In genomic region chr6:7067305-7067704, GRCh38 we compare ENCODE assay signal across 35 cellular contexts.
"Had no signal": no experiment of that assay in that cellular context is flagged by ENCODE, and none has a peak within 500 bp of the region (broad histone marks: within the 10 kb centered on the region; RNA-seq: fewer than 3 reads in every experiment).

No MANE protein-coding gene starts in this region.

- H3K36me3 ChIP-seq: brain microvascular endothelial cell, esophagus muscularis mucosa, gastrocnemius medialis, WERI-Rb-1 had no signal

- H3K9me3 ChIP-seq: esophagus muscularis mucosa, gastrocnemius medialis had no signal

- H3K27ac ChIP-seq: brain microvascular endothelial cell, coronary artery, dorsolateral prefrontal cortex, esophagus muscularis mucosa, foreskin keratinocyte, gastrocnemius medialis, WERI-Rb-1 had no signal

- H3K4me3 ChIP-seq: coronary artery, dorsolateral prefrontal cortex, esophagus muscularis mucosa, gastrocnemius medialis had no signal

- H3K36me3 Mint-ChIP-seq: activated naive CD8-positive, alpha-beta T cell; T-cell had no signal

- H3K4me1 ChIP-seq: esophagus muscularis mucosa, foreskin keratinocyte, gastrocnemius medialis had no signal

- H3K4me3 Mint-ChIP-seq: activated B cell treated with CpG ODN at 0.5 μM for 24 hours; activated CD8-positive, alpha-beta T cell treated with anti-CD3 and anti-CD28 coated beads for 36 hours; activated naive CD8-positive, alpha-beta T cell; activated T-cell treated with anti-CD3 and anti-CD28 coated beads, Interleukin-2, amount 50 U/mL, for 4 hours; activated T-helper 17 cell treated with anti-CD3 and anti-CD28 coated beads, Interleukin-2, amount 50 U/mL, for 72 hours; central memory CD8-positive, alpha-beta T cell; dendritic cell treated with granulocyte-macrophage colony-stimulating factor and Interleukin-4, amounts not matched to agents 40 ng/mL and 50 ng/mL, for 4 days; effector memory CD8-positive, alpha-beta T cell; T-cell; T-helper 1 cell treated with Interleukin-12 subunit alpha and Interleukin-12 subunit beta and Interleukin-4 antibody, amounts not matched to agents 30 μg/mL and 1 μg/mL, for 36 hours; T-helper 2 cell treated with Interferon-gamma antibody and Interleukin-4, amounts not matched to agents 5 μg/mL and 100 μg/mL, for 36 hours had no signal

- FAIRE-seq: astrocyte, bronchial epithelial cell had no signal

- H3K4me1 Mint-ChIP-seq: activated B cell treated with CpG ODN at 0.5 μM for 24 hours; activated T-helper 17 cell treated with anti-CD3 and anti-CD28 coated beads, Interleukin-2, amount 50 U/mL, for 72 hours; central memory CD8-positive, alpha-beta T cell; T-cell had no signal

- H3K27me3 Mint-ChIP-seq: activated B cell treated with CpG ODN at 0.5 μM for 24 hours; activated CD8-positive, alpha-beta T cell treated with anti-CD3 and anti-CD28 coated beads for 36 hours; activated naive CD8-positive, alpha-beta T cell; central memory CD8-positive, alpha-beta T cell; dendritic cell treated with granulocyte-macrophage colony-stimulating factor and Interleukin-4, amounts not matched to agents 40 ng/mL and 50 ng/mL, for 4 days; T-cell had no signal

- DNase-seq: activated B cell treated with CpG ODN at 0.5 μM for 24 hours; activated CD4-positive, alpha-beta T cell treated with anti-CD3 and anti-CD28 coated beads for 48 hours; activated CD4-positive, alpha-beta T cell treated with anti-CD3 and anti-CD28 coated beads, Interleukin-2, amount 50 U/mL, for 1 hour; activated CD4-positive, alpha-beta T cell treated with anti-CD3 and anti-CD28 coated beads, Interleukin-2, amount 50 U/mL, for 48 hours; activated CD8-positive, alpha-beta memory T cell treated with anti-CD3 and anti-CD28 coated beads for 24 hours; activated CD8-positive, alpha-beta T cell treated with anti-CD3 and anti-CD28 coated beads for 36 hours; activated effector memory CD4-positive, alpha-beta T cell treated with Interleukin-2 at 50 U/mL for 16 hours; activated gamma-delta T cell treated with Interleukin-2 at 50 U/mL for 16 hours; activated naive CD4-positive, alpha-beta T cell treated with anti-CD3 and anti-CD28 coated beads, Interleukin-2, amount 50 U/mL, for 16 hours; activated naive CD4-positive, alpha-beta T cell treated with Interleukin-2 at 50 U/mL for 16 hours; activated T-cell treated with anti-CD3 and anti-CD28 coated beads, Interleukin-2, amount 50 U/mL, for 4 hours; amniotic stem cell; anterior cingulate cortex; brain microvascular endothelial cell; dorsolateral prefrontal cortex; effector CD4-positive, alpha-beta T cell; effector memory CD8-positive, alpha-beta T cell; erythroblast; foreskin keratinocyte; gastrocnemius medialis; glutamatergic neuron; T-cell; T1000; WERI-Rb-1 had no signal

- H3K27ac Mint-ChIP-seq: activated B cell treated with CpG ODN at 0.5 μM for 24 hours; activated CD8-positive, alpha-beta T cell treated with anti-CD3 and anti-CD28 coated beads for 36 hours; activated naive CD8-positive, alpha-beta T cell; activated T-helper 17 cell treated with anti-CD3 and anti-CD28 coated beads, Interleukin-2, amount 50 U/mL, for 72 hours; dendritic cell treated with granulocyte-macrophage colony-stimulating factor and Interleukin-4, amounts not matched to agents 40 ng/mL and 50 ng/mL, for 4 days; effector memory CD8-positive, alpha-beta T cell; T-cell; T-helper 1 cell treated with Interleukin-12 subunit alpha and Interleukin-12 subunit beta and Interleukin-4 antibody, amounts not matched to agents 30 μg/mL and 1 μg/mL, for 36 hours; T-helper 2 cell treated with Interferon-gamma antibody and Interleukin-4, amounts not matched to agents 5 μg/mL and 100 μg/mL, for 36 hours had no signal

- ATAC-seq: activated CD4-positive, CD25-positive, alpha-beta regulatory T cell treated with anti-CD3 and anti-CD28 coated beads, Interleukin-2, amount 50 U/mL, for 24 hours; activated CD8-positive, alpha-beta T cell treated with anti-CD3 and anti-CD28 coated beads for 36 hours; activated T-cell treated with anti-CD3 and anti-CD28 coated beads, Interleukin-2, amount 50 U/mL, for 4 hours; activated T-helper 17 cell treated with anti-CD3 and anti-CD28 coated beads, Interleukin-2, amount 50 U/mL, for 72 hours; effector memory CD8-positive, alpha-beta T cell; foreskin keratinocyte; gastrocnemius medialis; T-cell had no signal

- H3K27me3 ChIP-seq: brain microvascular endothelial cell, dorsolateral prefrontal cortex, esophagus muscularis mucosa, foreskin keratinocyte, gastrocnemius medialis had no signal
